In genomic region chr1:63124666-63125191, GRCh38 we compare ENCODE assay signal across 9 cellular contexts.
DNase-seq lines count a peak whose midpoint lies in the region; ATAC-seq and TF ChIP-seq lines count a peak whose summit lies in the region.
"Had no signal": no experiment of that assay in that cellular context is flagged by ENCODE, and none has a peak within 500 bp of the region (broad histone marks: within the 10 kb centered on the region; RNA-seq: fewer than 3 reads in every experiment).

No MANE protein-coding gene starts in this region.

- no peaks in the 10 kb centered on the region for H3K27me3 ChIP-seq in KMS-11 (ENCODE audit: insufficient read depth, low read depth)
- H3K27me3 ChIP-seq in Caco-2 (replicated peaks; ENCODE audit: control insufficient read depth, insufficient read depth, low read length): no peaks in the 10 kb centered on the region

- H3K4me1 Mint-ChIP-seq in Calu3 (ENCODE audit: low read depth, unreplicated experiment) (no peaks in the 10 kb centered on the region), Caco-2 (ENCODE audit: low read depth, unreplicated experiment) (no peaks in the 10 kb centered on the region)
- H3K4me1 Mint-ChIP-seq: activated naive CD4-positive, alpha-beta T cell treated with anti-CD3 and anti-CD28 coated beads, Interleukin-2, amount 50 U/mL, for 24 hours had no signal

- H3K9ac ChIP-seq in KMS-11: peak overlapping the region; percentile 23; the same call in 1 of the 2 replicates

- peak overlapping the region; percentile 47 for H3K27ac ChIP-seq in KMS-11

- H3K36me3 Mint-ChIP-seq in Calu3 (ENCODE audit: insufficient read depth, unreplicated experiment) (no peaks in the 10 kb centered on the region), Caco-2 (ENCODE audit: insufficient read depth, unreplicated experiment) (no peaks in the 10 kb centered on the region)
- H3K36me3 Mint-ChIP-seq: activated naive CD4-positive, alpha-beta T cell treated with anti-CD3 and anti-CD28 coated beads, Interleukin-2, amount 50 U/mL, for 24 hours had no signal

- DNase-seq in Calu3 (no peak), fibroblast of the conjunctiva (ENCODE audit: low read depth) (peak; percentile 56), NCI-H510A (lab: John Stamatoyannopoulos, UW) (no peak), iPS-NIHi7 (ENCODE audit: extremely low spot score) (no peak), posterior vena cava (ENCODE audit: low spot score) (no peak), Caco-2 (no peak)

- no peaks in the 10 kb centered on the region for H3K9me3 Mint-ChIP-seq in Calu3 (ENCODE audit: low read depth, unreplicated experiment)
- no peaks in the 10 kb centered on the region for H3K9me3 Mint-ChIP-seq in Caco-2 (ENCODE audit: unreplicated experiment)
- H3K9me3 Mint-ChIP-seq: activated naive CD4-positive, alpha-beta T cell treated with anti-CD3 and anti-CD28 coated beads, Interleukin-2, amount 50 U/mL, for 24 hours had no signal

- H3K4me3 ChIP-seq in KMS-11 (IDR thresholded peaks at IDR 0.05; ENCODE audit: insufficient read depth, low read depth, low read length) (no peak overlapping the region), Caco-2 (ENCODE audit: low read depth, low read length) (no peak overlapping the region)

- no peaks in the 10 kb centered on the region for H3K9me3 ChIP-seq in Caco-2

- intact Hi-C loops in Calu3 (cut with micrococcal nuclease; ENCODE audit: unreplicated experiment): no loop called here
- intact Hi-C loops in posterior vena cava (cut with DNase I): loop anchor here in 1 of 2 donors (1.0 kb wide), 1 partner anchor 17 kb away; no protein-coding TSS in a partner anchor
- intact Hi-C loops in Caco-2 (cut with micrococcal nuclease; ENCODE audit: unreplicated experiment): no loop called here

- POLR2A ChIA-PET in Caco-2 (lab: Charles Lee): no interaction called here

- no peak overlapping the region for H3K4me3 Mint-ChIP-seq in Calu3 (ENCODE audit: low read depth, unreplicated experiment)
- no peak overlapping the region for H3K4me3 Mint-ChIP-seq in Caco-2 (ENCODE audit: unreplicated experiment)
- H3K4me3 Mint-ChIP-seq: activated naive CD4-positive, alpha-beta T cell treated with anti-CD3 and anti-CD28 coated beads, Interleukin-2, amount 50 U/mL, for 24 hours had no signal

- TF ChIP-seq CTCF in Calu3 (IDR thresholded peaks at IDR 0.05; ENCODE audit: unreplicated experiment) (no peak), KMS-11 (conservative IDR thresholded peaks at IDR 0.05; ENCODE audit: low read depth, low read length) (no peak), Caco-2 (IDR thresholded peaks at IDR 0.05; ENCODE audit: insufficient read depth in 1 of 2, low read depth in 1 of 2, low read length in 1 of 2, severe bottlenecking in 1 of 2, unreplicated experiment in 1 of 2) (no peak)

- CTCF ChIA-PET in Calu3 (lab: Charles Lee): interaction anchor here (0.7 kb wide), 1 partner anchor 13 kb away, joined by 3 read pairs; no protein-coding TSS in a partner anchor
- CTCF ChIA-PET in Caco-2 (lab: Charles Lee): no interaction called here

- H3K79me2 ChIP-seq in KMS-11 (ENCODE audit: insufficient read depth, low read depth): no peaks in the 10 kb centered on the region

- H3K4me1 ChIP-seq in KMS-11 (ENCODE audit: low read depth, poor library complexity, severe bottlenecking) (peaks cover 41% of the 10 kb centered on the region), Caco-2 (no peaks in the 10 kb centered on the region)

- ATAC-seq in GM21619 (IDR thresholded peaks at IDR 0.05; ENCODE audit: unreplicated experiment): peak; percentile 86

- no peaks in the 10 kb centered on the region for H4K20me1 ChIP-seq in KMS-11 (ENCODE audit: insufficient read depth)

- peak overlapping the region; percentile 64 for H2AFZ ChIP-seq in KMS-11 (ENCODE audit: low read depth)

- H3K36me3 ChIP-seq in KMS-11 (ENCODE audit: insufficient read depth): no peaks in the 10 kb centered on the region
- H3K36me3 ChIP-seq in Caco-2 (ENCODE audit: control insufficient read depth, insufficient read depth, low read length): no peaks in the 10 kb centered on the region

- peak overlapping the region; percentile 74 for H3K4me2 ChIP-seq in KMS-11

- BruUV-seq in Calu3 (replicated peaks; lab: Mats Ljungman, UMichigan) (no TSS peak), Caco-2 (replicated peaks; lab: Mats Ljungman, UMichigan) (no TSS peak)

- H3K27me3 Mint-ChIP-seq in Calu3 (ENCODE audit: unreplicated experiment) (no peaks in the 10 kb centered on the region), Caco-2 (ENCODE audit: insufficient read depth, unreplicated experiment) (peaks cover 21% of the 10 kb centered on the region)

- H3K27ac Mint-ChIP-seq in Calu3 (ENCODE audit: unreplicated experiment) (peak overlapping the region; percentile 40), Caco-2 (ENCODE audit: unreplicated experiment) (no peak overlapping the region)
- H3K27ac Mint-ChIP-seq: activated naive CD4-positive, alpha-beta T cell treated with anti-CD3 and anti-CD28 coated beads, Interleukin-2, amount 50 U/mL, for 24 hours had no signal
